In genomic region chr5:33110496-33110895, GRCh38 we compare ENCODE assay signal across 8 cellular contexts.
A peak's percentile ranks its signal among the peaks of the same experiment; 100 is the strongest.
DNase-seq lines count a peak whose midpoint lies in the region; TF ChIP-seq lines count a peak whose summit lies in the region.
"Not testable (repeated sequence)": the region's sequence is repeated elsewhere in the genome, so short reads cannot be mapped to it uniquely, and the experiment has no call there.

No MANE protein-coding gene starts in this region.

- TF ChIP-seq CTCF in A673 (conservative IDR thresholded peaks at IDR 0.05; ENCODE audit: low read depth, low read length); cardiac fibroblast (IDR thresholded peaks at IDR 0.05; ENCODE audit: low read depth, low read length): not testable (repeated sequence)

- POLR2A ChIA-PET in A673 (lab: Charles Lee; ENCODE audit: low non-redundant PET): not testable (repeated sequence)

- not testable (repeated sequence) for BruUV-seq in A673 (replicated peaks; lab: Mats Ljungman, UMichigan)

- H3K27me3 ChIP-seq in A673 (replicated peaks; ENCODE audit: insufficient read depth, low read depth, low read length, poor library complexity): not testable (repeated sequence)

- H3K36me3 ChIP-seq in A673 (ENCODE audit: insufficient read depth, low read length, poor library complexity, severe bottlenecking): not testable (repeated sequence)

- CTCF ChIA-PET in A673 (lab: Charles Lee): not testable (repeated sequence)

- H3K4me1 ChIP-seq in A673 (ENCODE audit: insufficient read depth, low read length, poor library complexity, severe bottlenecking): not testable (repeated sequence)

- not testable (repeated sequence) for H3K4me3 ChIP-seq in A673 (ENCODE audit: low read depth, low read length, poor library complexity, severe bottlenecking); cardiac fibroblast (replicated peaks in 1 of 2; ENCODE audit: low read depth in 2 of 2, low read length in 2 of 2)

- DNase-seq in A673 (ENCODE audit: low spot score) (peak; percentile 66), GM04504 (ENCODE audit: low read depth) (peak; percentile 32), HT1080 (ENCODE audit: low read depth) (peak; percentile 80), RPMI7951 (ENCODE audit: low read depth) (peak; percentile 85), amniotic epithelial cell (ENCODE audit: low read depth) (peak; percentile 50), cardiac fibroblast (ENCODE audit: low read depth in 2 of 2) (peak; percentile 30 to 62), fibroblast of gingiva (ENCODE audit: low read depth) (peak; percentile 28), foreskin melanocyte (peak; percentile 1)

- intact Hi-C loops in A673 (cut with micrococcal nuclease; ENCODE audit: unreplicated experiment): not testable (repeated sequence)

- H3K9me3 ChIP-seq in A673 (ENCODE audit: low read depth, low read length, poor library complexity, severe bottlenecking): peaks cover 10% of the 10 kb centered on the region

- not testable (repeated sequence) for H3K27ac ChIP-seq in A673 (ENCODE audit: low read depth, low read length, poor library complexity, severe bottlenecking)

Comparison
In these comparisons a context has a peak if more than half of its experiments do, and no peak if none do; other contexts are left out.
1. DNase-seq: peak in every context shown above with its lines; median percentile 85 in RPMI7951; 80 in HT1080; 66 in A673; 50 in amniotic epithelial cell; 46 in cardiac fibroblast; 32 in GM04504; 28 in fibroblast of gingiva; 1 in foreskin melanocyte.